Comparison of ENCODE assay signal across 8 cellular contexts in the genomic region with DNA sequence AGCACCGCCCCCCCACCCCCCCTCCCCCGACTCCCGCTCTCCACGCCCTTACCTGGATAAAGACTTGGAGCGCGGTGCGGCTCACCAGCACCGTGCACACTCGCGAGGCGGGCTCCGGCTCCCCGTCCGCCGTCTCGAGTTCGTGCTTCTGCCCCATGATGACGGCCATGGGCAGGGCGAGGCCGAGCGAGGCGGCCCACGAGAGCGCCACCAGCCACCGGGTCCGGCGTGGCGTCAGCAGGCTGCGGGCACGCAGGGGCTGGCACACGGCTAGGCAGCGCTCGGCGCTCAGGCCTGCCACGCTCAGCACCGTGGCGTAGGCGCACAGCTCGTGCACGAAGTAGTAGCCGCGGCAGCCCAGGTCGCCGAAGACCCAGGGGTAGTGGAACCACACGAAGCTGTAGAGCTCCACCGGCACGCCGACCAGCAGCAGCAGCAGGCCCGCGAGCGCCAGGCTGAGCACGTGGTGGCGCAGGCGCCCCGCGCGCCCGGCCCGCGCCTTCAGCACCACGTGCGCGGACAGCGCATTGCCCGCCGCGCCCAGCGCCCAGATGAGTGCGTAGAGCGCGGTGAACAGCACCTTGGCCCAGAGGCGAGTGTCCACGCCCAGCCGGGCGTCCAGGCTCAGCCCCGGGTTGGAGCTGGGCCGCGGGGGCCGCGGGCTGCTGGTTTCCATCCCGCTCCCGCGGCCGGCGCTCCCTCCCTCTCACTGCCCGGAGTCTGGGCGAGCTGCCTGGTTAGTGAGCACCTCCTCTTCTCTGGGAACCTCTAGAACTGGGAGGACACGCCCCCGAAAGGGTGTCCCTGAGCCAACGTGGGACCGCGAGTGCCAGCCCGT.
DNase-seq lines count a peak whose midpoint lies in the region; ATAC-seq and TF ChIP-seq lines count a peak whose summit lies in the region.

Gene NTSR2 (minus strand): TSS at position 742 of the 838 bp plus-strand sequence. CDS start 66 bp downstream, at position 676.

- peaks cover 43% of the 10 kb centered on the region for H3K27me3 Mint-ChIP-seq in activated naive CD8-positive, alpha-beta T cell treated with anti-CD3 and anti-CD28 coated beads, Interleukin-2, amount 50 U/mL, for 24 hours

- peak; percentile 72 for ATAC-seq in activated naive CD8-positive, alpha-beta T cell treated with anti-CD3 and anti-CD28 coated beads, Interleukin-2, amount 50 U/mL, for 24 hours
- no peak for ATAC-seq in GM18511 (IDR thresholded peaks at IDR 0.05; ENCODE audit: unreplicated experiment)
- no peak for ATAC-seq in HG03565 (IDR thresholded peaks at IDR 0.05; ENCODE audit: unreplicated experiment)
- ATAC-seq in GM18861 (IDR thresholded peaks at IDR 0.05; ENCODE audit: unreplicated experiment) = no peak
- no peak for ATAC-seq in GM18505 (IDR thresholded peaks at IDR 0.05; ENCODE audit: unreplicated experiment)

- H3K4me3 Mint-ChIP-seq in activated naive CD8-positive, alpha-beta T cell treated with anti-CD3 and anti-CD28 coated beads, Interleukin-2, amount 50 U/mL, for 24 hours = no peak within 1 kb of the TSS

- H3K9me3 Mint-ChIP-seq in activated naive CD8-positive, alpha-beta T cell treated with anti-CD3 and anti-CD28 coated beads, Interleukin-2, amount 50 U/mL, for 24 hours = peaks cover 8% of the 10 kb centered on the region

- TF ChIP-seq POLR2A in GM18505 (IDR thresholded peaks at IDR 0.05; ENCODE audit: borderline replicate concordance, extremely low read depth, insufficient read depth, insufficient read length) = no peak

- DNase-seq in Kasumi-1 (lab: John Stamatoyannopoulos, UW) = peak; percentile 5 to 8
- DNase-seq in activated naive CD8-positive, alpha-beta T cell treated with anti-CD3 and anti-CD28 coated beads, Interleukin-2, amount 50 U/mL, for 24 hours = peak; percentile 27
- peak; percentile 46 for DNase-seq in hepatic stellate cell (ENCODE audit: low spot score)
- peak; percentile 90 for DNase-seq in retina

- no peak within 1 kb of the TSS for H3K27ac Mint-ChIP-seq in activated naive CD8-positive, alpha-beta T cell treated with anti-CD3 and anti-CD28 coated beads, Interleukin-2, amount 50 U/mL, for 24 hours

- no peaks in the 10 kb centered on the region for H3K36me3 Mint-ChIP-seq in activated naive CD8-positive, alpha-beta T cell treated with anti-CD3 and anti-CD28 coated beads, Interleukin-2, amount 50 U/mL, for 24 hours (ENCODE audit: low read depth)

- H3K4me1 Mint-ChIP-seq in activated naive CD8-positive, alpha-beta T cell treated with anti-CD3 and anti-CD28 coated beads, Interleukin-2, amount 50 U/mL, for 24 hours = peaks cover 4% of the 10 kb centered on the region

Comparison
In these comparisons a context has a peak if more than half of its experiments do, and no peak if none do; other contexts are left out.
1. DNase-seq: peak in every context shown above with its lines; median percentile 90 in retina; 46 in hepatic stellate cell; 27 in activated naive CD8-positive, alpha-beta T cell treated with anti-CD3 and anti-CD28 coated beads, Interleukin-2, amount 50 U/mL, for 24 hours; 6 in Kasumi-1.